Comparison of ENCODE assay signal across 1 cellular context in genomic region chr20:63369024-63369530, GRCh38.
TF ChIP-seq lines count a peak whose summit lies in the region.

No MANE protein-coding gene starts in this region.

TF ChIP-seq in HEK293, 187 proteins besides CTCF, POLR2A, EP300 and RAD21 (continued from another document):
- TF ChIP-seq ZBTB10 (tag by site-specific recombination; IDR thresholded peaks at IDR 0.05) (0 out of 2 replicates have a peak, but pooled peaks have one; percentile 21), IKZF3 (tag by site-specific recombination; IDR thresholded peaks at IDR 0.05) (no peak), ZNF549 (tag by site-specific recombination; IDR thresholded peaks at IDR 0.05) (no peak), ZNF280D (tag by site-specific recombination; IDR thresholded peaks at IDR 0.05) (no peak), ZNF510 (tag by site-specific recombination; IDR thresholded peaks at IDR 0.05; ENCODE audit: insufficient replicate concordance) (no peak), ZNF692 (tag by site-specific recombination; IDR thresholded peaks at IDR 0.05) (no peak), KLF17 (tag by site-specific recombination; IDR thresholded peaks at IDR 0.05) (no peak), ZNF157 (tag by site-specific recombination; IDR thresholded peaks at IDR 0.05) (no peak), ZNF560 (tag by site-specific recombination; IDR thresholded peaks at IDR 0.05; ENCODE audit: borderline replicate concordance) (no peak), ZNF292 (tag by site-specific recombination; IDR thresholded peaks at IDR 0.05; ENCODE audit: borderline replicate concordance, low read depth) (no peak), ZFHX2 (tag by site-specific recombination; conservative IDR thresholded peaks at IDR 0.05) (peak; percentile 91), ZNF214 (tag by site-specific recombination; IDR thresholded peaks at IDR 0.05; ENCODE audit: borderline replicate concordance) (no peak), EGR2 (tag by site-specific recombination; IDR thresholded peaks at IDR 0.05; ENCODE audit: low read depth) (peak; percentile 78), MEIS1 (CRISPR knock-in tag; IDR thresholded peaks at IDR 0.05; ENCODE audit: borderline replicate concordance) (no peak), ZNF184 (tag by site-specific recombination; IDR thresholded peaks at IDR 0.05) (no peak), GFI1B (tag by site-specific recombination; IDR thresholded peaks at IDR 0.05) (no peak), ZBTB49 (tag by site-specific recombination; IDR thresholded peaks at IDR 0.05; ENCODE audit: low read depth) (no peak), ZNF548 (tag by site-specific recombination; IDR thresholded peaks at IDR 0.05) (no peak), ELK4 (IDR thresholded peaks at IDR 0.05; ENCODE audit: borderline replicate concordance, low read depth, low read length) (no peak), ZNF426 (tag by site-specific recombination; IDR thresholded peaks at IDR 0.05) (no peak)
